21 cellular contexts compared by ENCODE assay signal in the genomic region with DNA sequence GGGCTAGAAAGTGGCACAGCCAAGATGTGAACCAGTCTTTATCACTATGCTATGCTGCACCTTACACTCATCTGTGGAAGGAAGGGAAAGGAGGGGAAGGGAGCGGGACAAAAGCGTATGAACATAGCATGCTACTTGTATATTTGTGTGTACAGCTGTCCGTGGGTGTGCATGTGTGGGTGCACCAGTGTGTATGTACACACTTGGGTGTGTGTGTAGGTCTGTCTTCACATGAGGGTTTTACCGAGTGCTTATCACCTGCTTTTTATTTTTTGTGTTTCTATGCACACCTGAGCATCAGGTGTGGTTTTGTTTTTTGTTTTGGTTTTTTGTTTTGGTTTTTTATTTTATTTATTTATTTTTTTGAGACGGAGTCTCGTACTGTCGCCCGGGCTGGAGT.
"Had no signal": no experiment of that assay in that cellular context is flagged by ENCODE, and none has a peak within 500 bp of the region (broad histone marks: within the 10 kb centered on the region; RNA-seq: fewer than 3 reads in every experiment).

No MANE protein-coding gene starts in this region.

- H3K27ac ChIP-seq: KMS-11 had no signal

- H3K27ac Mint-ChIP-seq: IgD-negative memory B cell had no signal

- DNase-seq: Kasumi-1, MM.1S, NCI-H1092 treated with DMSO at 0.1 percent for 48 hours, NCI-H1436, NCI-H187, NCI-H2029, NCI-H2081 treated with DMSO at 0.1 percent for 48 hours, NCI-H2171, NCI-H226, NCI-H446, NCI-H510A, NCI-H524 treated with DMSO at 0.1 percent for 48 hours, NCI-H69, NCI-H774, RPMI8226, SHP77, SK-N-SH, SW 1271 had no signal

- H3K4me3 Mint-ChIP-seq: IgD-negative memory B cell had no signal

- H3K9me3 Mint-ChIP-seq: IgD-negative memory B cell had no signal

- H3K4me3 ChIP-seq: K562 had no signal

- H3K9me3 ChIP-seq: SK-N-SH had no signal
